17 cellular contexts compared by ENCODE assay signal in genomic region chr4:172692701-172693100, GRCh38.
"Had no signal": no experiment of that assay in that cellular context is flagged by ENCODE, and none has a peak within 500 bp of the region (broad histone marks: within the 10 kb centered on the region; RNA-seq: fewer than 3 reads in every experiment).

No MANE protein-coding gene starts in this region.

- H3K36me3 ChIP-seq: brain microvascular endothelial cell, gastroesophageal sphincter, heart right ventricle, neural progenitor cell, thyroid gland had no signal

- DNase-seq: activated CD4-positive, alpha-beta T cell treated with anti-CD3 and anti-CD28 coated beads, Interleukin-2, amount 10 ng/mL, durations not matched to agents 7 days and 5 days; activated CD8-positive, alpha-beta T cell treated with anti-CD3 and anti-CD28 coated beads, Interleukin-2, amount 10 ng/mL, durations not matched to agents 7 days and 5 days; activated naive CD4-positive, alpha-beta T cell treated with anti-CD3 and anti-CD28 coated beads for 36 hours; activated naive CD8-positive, alpha-beta T cell treated with anti-CD3 and anti-CD28 coated beads, Interleukin-2, amount 50 U/mL, for 24 hours; activated T-cell treated with anti-CD3 and anti-CD28 coated beads, Interleukin-2, amount 50 U/mL, for 24 hours; aorta; brain microvascular endothelial cell; heart right ventricle; left ventricle myocardium superior; naive thymus-derived CD4-positive, alpha-beta T cell; stimulated activated CD4-positive, alpha-beta T cell treated with anti-CD3 and anti-CD28 coated beads, Interleukin-2, amount 100 ng/mL, for 24 hours; stimulated activated naive CD4-positive, alpha-beta T cell treated with Interleukin-2 at 50 U/mL for 16 hours; thyroid gland had no signal

- ATAC-seq: activated CD4-positive, CD25-positive, alpha-beta regulatory T cell treated with anti-CD3 and anti-CD28 coated beads, Interleukin-2, amount 50 U/mL, for 24 hours; activated CD8-positive, alpha-beta T cell treated with anti-CD3 and anti-CD28 coated beads, Interleukin-2, amount 10 ng/mL, durations not matched to agents 7 days and 5 days; activated naive CD8-positive, alpha-beta T cell treated with anti-CD3 and anti-CD28 coated beads, Interleukin-2, amount 50 U/mL, for 24 hours; gastroesophageal sphincter; heart right ventricle; left ventricle myocardium superior; naive thymus-derived CD4-positive, alpha-beta T cell had no signal

- H3K9ac ChIP-seq: neural progenitor cell had no signal

- H3K4me1 ChIP-seq: gastroesophageal sphincter, heart right ventricle, thyroid gland had no signal

- H3K4me2 ChIP-seq: neural progenitor cell had no signal

- H3K9me3 ChIP-seq: thyroid gland had no signal

- H3K4me3 ChIP-seq: coronary artery, gastroesophageal sphincter, heart right ventricle, neural progenitor cell, thyroid gland had no signal

- H3K27me3 ChIP-seq: brain microvascular endothelial cell, gastroesophageal sphincter, heart right ventricle, neural progenitor cell, thyroid gland had no signal

- H3K27ac ChIP-seq: brain microvascular endothelial cell, coronary artery, gastroesophageal sphincter, heart right ventricle, neural progenitor cell, thyroid gland had no signal

- H2AFZ ChIP-seq: neural progenitor cell had no signal
